Comparison of ENCODE assay signal across 28 cellular contexts in the genomic region with DNA sequence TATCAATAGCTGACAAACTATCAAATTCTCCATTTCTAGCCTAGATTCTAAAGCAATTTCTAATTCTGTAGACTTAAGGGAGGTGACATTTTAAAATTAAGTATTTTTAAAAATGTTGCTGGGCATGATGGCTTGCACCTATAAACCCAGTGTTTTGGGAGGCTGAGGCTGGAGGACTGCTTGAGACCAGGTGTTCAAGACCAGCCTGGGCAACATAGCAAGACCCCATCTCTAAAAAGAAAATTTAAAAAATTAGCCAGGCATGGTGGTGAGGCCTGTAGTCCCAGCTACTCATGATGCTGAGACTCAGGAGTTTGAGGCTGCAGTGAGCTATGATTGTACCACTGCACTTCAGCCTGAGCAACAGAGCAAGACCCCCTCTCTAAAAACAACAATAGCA.
"Had no signal": no experiment of that assay in that cellular context is flagged by ENCODE, and none has a peak within 500 bp of the region (broad histone marks: within the 10 kb centered on the region; RNA-seq: fewer than 3 reads in every experiment).

No MANE protein-coding gene starts in this region.

- H3K27me3 Mint-ChIP-seq: dendritic cell treated with granulocyte-macrophage colony-stimulating factor and Interleukin-4, amounts not matched to agents 40 ng/mL and 50 ng/mL, for 4 days; effector memory CD8-positive, alpha-beta T cell had no signal

- ATAC-seq: effector memory CD8-positive, alpha-beta T cell; esophagus mucosa; foreskin keratinocyte; gastrocnemius medialis; gastroesophageal sphincter; heart left ventricle; heart right ventricle had no signal

- H3K9me3 Mint-ChIP-seq: dendritic cell treated with granulocyte-macrophage colony-stimulating factor and Interleukin-4, amounts not matched to agents 40 ng/mL and 50 ng/mL, for 4 days; endodermal cell had no signal

- H3K4me3 Mint-ChIP-seq: dendritic cell treated with granulocyte-macrophage colony-stimulating factor and Interleukin-4, amounts not matched to agents 40 ng/mL and 50 ng/mL, for 4 days; effector memory CD8-positive, alpha-beta T cell; endodermal cell had no signal

- DNase-seq: colonic mucosa; cortex of kidney; dermis blood vessel endothelial cell; dorsolateral prefrontal cortex; effector CD4-positive, alpha-beta T cell; effector CD8-positive, alpha-beta T cell; effector memory CD4-positive, alpha-beta T cell; effector memory CD8-positive, alpha-beta T cell; endodermal cell; erythroblast; esophagus squamous epithelium; foreskin fibroblast; foreskin keratinocyte; foreskin melanocyte; gastrocnemius medialis; glutamatergic neuron; head of caudate nucleus; heart left ventricle; heart right ventricle had no signal

- H3K27ac Mint-ChIP-seq: dendritic cell treated with granulocyte-macrophage colony-stimulating factor and Interleukin-4, amounts not matched to agents 40 ng/mL and 50 ng/mL, for 4 days; effector memory CD8-positive, alpha-beta T cell; endodermal cell had no signal

- H3K27ac ChIP-seq: colonic mucosa, coronary artery, dorsolateral prefrontal cortex, epithelial cell of prostate, esophagus muscularis mucosa, esophagus squamous epithelium, foreskin keratinocyte, gastrocnemius medialis, gastroesophageal sphincter, heart left ventricle, heart right ventricle had no signal

- H3K36me3 ChIP-seq: colonic mucosa, esophagus muscularis mucosa, gastrocnemius medialis, gastroesophageal sphincter had no signal

- H3K4me1 ChIP-seq: colonic mucosa, esophagus muscularis mucosa, esophagus squamous epithelium, foreskin keratinocyte, gastrocnemius medialis, gastroesophageal sphincter had no signal

- FAIRE-seq: endometrium, endothelial cell of umbilical vein, frontal cortex had no signal

- H3K4me3 ChIP-seq: colonic mucosa, coronary artery, dorsolateral prefrontal cortex, esophagus muscularis mucosa, esophagus squamous epithelium, gastrocnemius medialis, gastroesophageal sphincter, heart left ventricle, heart right ventricle had no signal

- H3K9me3 ChIP-seq: colonic mucosa, esophagus muscularis mucosa, esophagus squamous epithelium, gastrocnemius medialis, gastroesophageal sphincter, heart right ventricle had no signal

- H3K27me3 ChIP-seq: colonic mucosa, dorsolateral prefrontal cortex, esophagus muscularis mucosa, esophagus squamous epithelium, foreskin keratinocyte, gastrocnemius medialis, gastroesophageal sphincter, heart left ventricle, heart right ventricle had no signal
